29 cellular contexts compared by ENCODE assay signal in the genomic region with DNA sequence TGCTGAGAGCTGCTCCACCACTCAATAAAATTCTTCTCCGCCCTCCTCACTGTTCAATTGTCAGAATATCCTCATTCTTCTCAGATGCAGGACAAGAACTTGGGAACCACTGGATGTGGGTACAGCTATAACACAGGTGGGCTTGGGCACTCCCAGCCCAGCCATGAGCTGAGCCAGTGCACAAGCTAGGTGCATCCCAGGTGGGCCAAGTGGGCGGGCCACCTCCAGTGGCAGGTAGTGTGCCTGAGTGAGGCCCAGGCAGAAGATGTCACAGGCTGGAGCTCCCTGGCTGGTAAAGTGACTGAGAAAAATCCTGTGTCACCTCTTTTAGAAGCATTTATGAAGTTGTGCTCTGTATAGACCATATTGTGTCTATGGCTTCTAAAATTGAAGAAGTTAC.
DNase-seq lines count a peak whose midpoint lies in the region; ATAC-seq, FAIRE-seq and TF ChIP-seq lines count a peak whose summit lies in the region.
"Had no signal": no experiment of that assay in that cellular context is flagged by ENCODE, and none has a peak within 500 bp of the region (broad histone marks: within the 10 kb centered on the region; RNA-seq: fewer than 3 reads in every experiment).

No MANE protein-coding gene starts in this region.

- H3K4me3 ChIP-seq in H1 (ENCODE audit: extremely low read depth in 1 of 4, insufficient read depth in 2 of 4, low read depth in 3 of 4, low read length in 4 of 4) (no peak overlapping the region), mesenchymal stem cell (ENCODE audit: insufficient read depth in 1 of 2, low read depth in 1 of 2, low read length in 2 of 2) (no peak overlapping the region), trophoblast cell (ENCODE audit: low read depth, low read length) (no peak overlapping the region), upper lobe of right lung (no peak overlapping the region)
- H3K4me3 ChIP-seq: BLaER1, GM12878 had no signal

- no peaks in the 10 kb centered on the region for H4K20me1 ChIP-seq in H1 (replicated peaks in 1 of 2; ENCODE audit: control insufficient read depth in 1 of 2, insufficient read depth in 2 of 2, low read length in 2 of 2)
- H4K20me1 ChIP-seq: BLaER1 had no signal

- no peak overlapping the region for H3K4me3 Mint-ChIP-seq in mesothelial cell of epicardium
- H3K4me3 Mint-ChIP-seq: CD14-positive monocyte; CD4-positive, alpha-beta memory T cell; CD4-positive, CD25-positive, alpha-beta regulatory T cell; CD8-positive, alpha-beta memory T cell had no signal

- H3K79me2 ChIP-seq in H1 (ENCODE audit: control insufficient read depth in 1 of 2, insufficient read depth in 2 of 2, low read length in 2 of 2) = no peaks in the 10 kb centered on the region
- no peaks in the 10 kb centered on the region for H3K79me2 ChIP-seq in trophoblast cell (ENCODE audit: control insufficient read depth, insufficient read depth, low read length, poor library complexity)

- TF ChIP-seq CTCF in H1 (IDR thresholded peaks at IDR 0.05; ENCODE audit: control extremely low read depth in 1 of 3, insufficient read depth in 1 of 3, low read depth in 1 of 3, low read length in 3 of 3) (no peak), upper lobe of right lung (IDR thresholded peaks at IDR 0.05) (no peak), mesothelial cell of epicardium (IDR thresholded peaks at IDR 0.05; ENCODE audit: unreplicated experiment) (no peak)

- H2AFZ ChIP-seq in H1 (ENCODE audit: low read length) (no peak overlapping the region), mesenchymal stem cell (ENCODE audit: low read depth, low read length) (no peak overlapping the region), trophoblast cell (ENCODE audit: insufficient read depth, low read length, poor library complexity) (no peak overlapping the region)

- no peaks in the 10 kb centered on the region for H3K27me3 Mint-ChIP-seq in mesothelial cell of epicardium (ENCODE audit: low read depth)
- H3K27me3 Mint-ChIP-seq: CD4-positive, alpha-beta memory T cell; CD4-positive, CD25-positive, alpha-beta regulatory T cell; CD8-positive, alpha-beta memory T cell had no signal

- H2BK120ac ChIP-seq in H1 (replicated peaks; ENCODE audit: low read depth, low read length) = no peak overlapping the region
- no peak overlapping the region for H2BK120ac ChIP-seq in mesenchymal stem cell (ENCODE audit: low read depth, low read length)
- no peak overlapping the region for H2BK120ac ChIP-seq in trophoblast cell (ENCODE audit: insufficient read depth, low read length, poor library complexity)

- POLR2A ChIA-PET in H1 (lab: Charles Lee; ENCODE audit: partially characterized antibody) = no interaction called here

- TF ChIP-seq RAD21 in H1 (IDR thresholded peaks at IDR 0.05 in 1 of 2, conservative IDR thresholded peaks at IDR 0.05 in 1 of 2; ENCODE audit: low read depth in 2 of 2, low read length in 2 of 2) = no peak

- H3K4me1 ChIP-seq in H1 (replicated peaks in 1 of 4; ENCODE audit: control insufficient read depth in 3 of 4, insufficient read depth in 4 of 4, low read length in 3 of 4) (no peaks in the 10 kb centered on the region; a peak in 3 of 7 replicates), mesenchymal stem cell (ENCODE audit: control insufficient read depth, insufficient read depth, low read depth, low read length) (no peaks in the 10 kb centered on the region), trophoblast cell (ENCODE audit: control insufficient read depth in 1 of 2, insufficient read depth in 2 of 2, low read length in 2 of 2) (no peaks in the 10 kb centered on the region), upper lobe of right lung (no peaks in the 10 kb centered on the region)
- H3K4me1 ChIP-seq: BE2C, BLaER1 had no signal

- no peak overlapping the region for H3K56ac ChIP-seq in H1 (replicated peaks; ENCODE audit: insufficient read length, low read depth, low read length)

- no peak overlapping the region for H2BK12ac ChIP-seq in H1 (ENCODE audit: low read depth, low read length)
- no peak overlapping the region for H2BK12ac ChIP-seq in mesenchymal stem cell (ENCODE audit: low read length in 2 of 2)
- H2BK12ac ChIP-seq in trophoblast cell (ENCODE audit: low read length) = no peak overlapping the region

- H3K36me3 ChIP-seq in H1 (ENCODE audit: control insufficient read depth in 2 of 4, insufficient read depth in 4 of 4, low read length in 3 of 4) = no peaks in the 10 kb centered on the region
- no peaks in the 10 kb centered on the region for H3K36me3 ChIP-seq in mesenchymal stem cell (ENCODE audit: control insufficient read depth in 1 of 2, insufficient read depth in 2 of 2, low read depth in 1 of 2, low read length in 2 of 2)
- no peaks in the 10 kb centered on the region for H3K36me3 ChIP-seq in trophoblast cell (ENCODE audit: control insufficient read depth in 1 of 2, insufficient read depth in 2 of 2, low read length in 2 of 2)
- no peaks in the 10 kb centered on the region for H3K36me3 ChIP-seq in upper lobe of right lung
- H3K36me3 ChIP-seq: BE2C, BLaER1 had no signal

- no peak for DNase-seq in H1 (ENCODE audit: low read depth in 1 of 2, low spot score in 2 of 2)
- no peak for DNase-seq in mesenchymal stem cell
- no peak for DNase-seq in trophoblast cell
- DNase-seq in upper lobe of right lung = no peak
- DNase-seq in putamen (ENCODE audit: low spot score) = no peak
- no peak for DNase-seq in NCI-H345 treated with DMSO at 0.1 percent for 48 hours (lab: John Stamatoyannopoulos, UW; ENCODE audit: unreplicated experiment)
- DNase-seq in mesothelial cell of epicardium (ENCODE audit: low spot score in 2 of 2, unreplicated experiment in 2 of 2) = no peak
- DNase-seq in NCI-H526 (lab: John Stamatoyannopoulos, UW) = no peak
- DNase-seq: 8988T; ACHN; BE2C; C1 segment of cervical spinal cord; CD4-positive, alpha-beta memory T cell; CD4-positive, CD25-positive, alpha-beta regulatory T cell; CD8-positive, alpha-beta memory T cell; COR-L47; DMS 273 treated with DMSO at 0.1 percent for 48 hours; DMS153; DMS53; DMS79; DND-41; EL; GDM1 had no signal

- H3K36me3 Mint-ChIP-seq in mesothelial cell of epicardium = no peaks in the 10 kb centered on the region
- H3K36me3 Mint-ChIP-seq: CD14-positive monocyte; CD4-positive, alpha-beta memory T cell; CD4-positive, CD25-positive, alpha-beta regulatory T cell; CD8-positive, alpha-beta memory T cell had no signal

- H3K23ac ChIP-seq in H1 (ENCODE audit: insufficient read length) = no peak overlapping the region
- no peak overlapping the region for H3K23ac ChIP-seq in mesenchymal stem cell (ENCODE audit: low read length in 2 of 2)
- no peak overlapping the region for H3K23ac ChIP-seq in trophoblast cell (ENCODE audit: low read length)

- intact Hi-C loops in upper lobe of right lung (cut with DNase I) = no loop called here

- H2BK15ac ChIP-seq in H1 (ENCODE audit: low read length) (no peak overlapping the region), mesenchymal stem cell (ENCODE audit: low read depth, poor library complexity, severe bottlenecking) (no peak overlapping the region)

- H3K9me3 ChIP-seq in H1 (ENCODE audit: insufficient read depth in 2 of 2, low read depth in 1 of 2, low read length in 1 of 2) (no peaks in the 10 kb centered on the region; a peak in 1 of 4 replicates), mesenchymal stem cell (ENCODE audit: control insufficient read depth, low read length) (peaks cover 3% of the 10 kb centered on the region), trophoblast cell (ENCODE audit: insufficient read depth, low read depth, low read length) (no peaks in the 10 kb centered on the region), upper lobe of right lung (no peaks in the 10 kb centered on the region)
- H3K9me3 ChIP-seq: BE2C, BLaER1 had no signal

- peak; percentile 20 for ATAC-seq in upper lobe of right lung
- ATAC-seq: GM12878 had no signal

- H3K4me2 ChIP-seq in H1 (ENCODE audit: insufficient read depth in 1 of 2, low read depth in 2 of 2, low read length in 2 of 2) (no peak overlapping the region), mesenchymal stem cell (ENCODE audit: low read length, poor library complexity, severe bottlenecking) (no peak overlapping the region), trophoblast cell (ENCODE audit: low read length) (no peak overlapping the region)
- H3K4me2 ChIP-seq: BLaER1 had no signal

- H4K8ac ChIP-seq in H1 (ENCODE audit: extremely low read depth, insufficient read depth, low read length) = peak overlapping the region; percentile 35; the same call in 1 of the 2 replicates
- H4K8ac ChIP-seq in mesenchymal stem cell (ENCODE audit: low read length) = no peak overlapping the region
- no peak overlapping the region for H4K8ac ChIP-seq in trophoblast cell (ENCODE audit: low read depth, low read length)

- H3K27me3 ChIP-seq in H1 (replicated peaks in 1 of 4; ENCODE audit: control insufficient read depth in 3 of 4, extremely low read depth in 1 of 4, insufficient read depth in 3 of 4, low read length in 3 of 4) (no peaks in the 10 kb centered on the region), mesenchymal stem cell (ENCODE audit: control insufficient read depth in 1 of 2, insufficient read depth in 1 of 2, low read length in 2 of 2) (no peaks in the 10 kb centered on the region), trophoblast cell (ENCODE audit: insufficient read depth, low read length) (no peaks in the 10 kb centered on the region), upper lobe of right lung (no peaks in the 10 kb centered on the region)
- H3K27me3 ChIP-seq: BE2C, BLaER1 had no signal

- FAIRE-seq in H1 (lab: Jason Lieb, UNC) = no peak
- FAIRE-seq: A204.1, GM12878, GM12892, GM18507 had no signal

- no peaks in the 10 kb centered on the region for H3K9me3 Mint-ChIP-seq in mesothelial cell of epicardium

- no peaks in the 10 kb centered on the region for H3K4me1 Mint-ChIP-seq in mesothelial cell of epicardium
- H3K4me1 Mint-ChIP-seq: CD14-positive monocyte; CD4-positive, alpha-beta memory T cell; CD4-positive, CD25-positive, alpha-beta regulatory T cell; CD8-positive, alpha-beta memory T cell had no signal

- no peak overlapping the region for H3K27ac Mint-ChIP-seq in mesothelial cell of epicardium
- H3K27ac Mint-ChIP-seq: CD14-positive monocyte; CD4-positive, alpha-beta memory T cell; CD4-positive, CD25-positive, alpha-beta regulatory T cell; CD8-positive, alpha-beta memory T cell had no signal

- H3K4ac ChIP-seq in H1 (replicated peaks; ENCODE audit: insufficient read length, low read depth, low read length) = no peak overlapping the region
- H3K4ac ChIP-seq in mesenchymal stem cell (ENCODE audit: low read depth in 1 of 2, low read length in 2 of 2) = no peak overlapping the region
- H3K4ac ChIP-seq in trophoblast cell (ENCODE audit: low read depth, low read length) = no peak overlapping the region

- H3K23me2 ChIP-seq in H1 (ENCODE audit: low read depth, low read length) = no peaks in the 10 kb centered on the region

- 92% methylated on average over 2 of the region's 2 CpGs; no CpG with 5 or more reads in 1 of the 2 experiments for WGBS in H1 (ENCODE audit: extremely low coverage in 1 of 2, insufficient coverage in 1 of 2, insufficient read length in 1 of 2, insufficient replicate concordance in 2 of 2, low coverage in 1 of 2, low lambda C conversion rate in 2 of 2, missing lambda C conversion rate in 1 of 2), 2 experiments
- 81% methylated on average over 2 of the region's 2 CpGs for WGBS in mesenchymal stem cell
- WGBS in trophoblast cell (ENCODE audit: extremely low coverage, insufficient coverage, insufficient read length) = no CpG with 5 or more reads among the region's 2 CpGs

- no peak overlapping the region for H4K5ac ChIP-seq in H1 (ENCODE audit: insufficient read length, low read depth, low read length)

- H3K79me1 ChIP-seq in H1 (ENCODE audit: low read depth, low read length) (no peaks in the 10 kb centered on the region), mesenchymal stem cell (replicated peaks; ENCODE audit: low read length, poor library complexity, severe bottlenecking) (no peaks in the 10 kb centered on the region), trophoblast cell (ENCODE audit: low read length) (no peaks in the 10 kb centered on the region)

- H2AK5ac ChIP-seq in H1 (ENCODE audit: low read depth, low read length) = no peak overlapping the region
- no peak overlapping the region for H2AK5ac ChIP-seq in mesenchymal stem cell (ENCODE audit: low read length, severe bottlenecking)
- H2AK5ac ChIP-seq in trophoblast cell (ENCODE audit: low read length) = no peak overlapping the region

- H4K91ac ChIP-seq in H1 (replicated peaks; ENCODE audit: insufficient read length, low read length) = no peak overlapping the region
- peak overlapping the region; percentile 15 for H4K91ac ChIP-seq in mesenchymal stem cell (ENCODE audit: low read length)
- H4K91ac ChIP-seq in trophoblast cell (ENCODE audit: low read depth, low read length) = no peak overlapping the region

- no peak overlapping the region for H3K27ac ChIP-seq in H1 (ENCODE audit: low read depth, low read length)
- no peak overlapping the region for H3K27ac ChIP-seq in mesenchymal stem cell (ENCODE audit: low read length, poor library complexity, severe bottlenecking)
- no peak overlapping the region for H3K27ac ChIP-seq in trophoblast cell (ENCODE audit: low read depth, low read length)
- H3K27ac ChIP-seq in upper lobe of right lung = no peak overlapping the region
- H3K27ac ChIP-seq: BLaER1 had no signal

- no peak overlapping the region for H3K14ac ChIP-seq in H1 (ENCODE audit: insufficient read length)
- H3K14ac ChIP-seq in mesenchymal stem cell (ENCODE audit: low read length in 2 of 2) = no peak overlapping the region
- no peak overlapping the region for H3K14ac ChIP-seq in trophoblast cell (ENCODE audit: low read length)

- no peak overlapping the region for H2BK20ac ChIP-seq in H1 (ENCODE audit: low read length)

- H3K18ac ChIP-seq in H1 (ENCODE audit: extremely low read depth, low read length) = no peak overlapping the region
- no peak overlapping the region for H3K18ac ChIP-seq in mesenchymal stem cell (ENCODE audit: low read depth in 1 of 2, low read length in 2 of 2)
- H3K18ac ChIP-seq in trophoblast cell (ENCODE audit: low read length) = no peak overlapping the region

- no peak overlapping the region for H4K12ac ChIP-seq in trophoblast cell (ENCODE audit: low read depth, low read length)

- H3K9ac ChIP-seq in H1 (replicated peaks in 1 of 4; ENCODE audit: extremely low read depth in 1 of 4, low read depth in 3 of 4, low read length in 3 of 4) = no peak overlapping the region
- H3K9ac ChIP-seq in mesenchymal stem cell (ENCODE audit: low read length) = no peak overlapping the region
- peak overlapping the region; percentile 27 for H3K9ac ChIP-seq in trophoblast cell (ENCODE audit: low read length)
- H3K9ac ChIP-seq: BLaER1 had no signal

- no peak overlapping the region for H2BK5ac ChIP-seq in H1 (ENCODE audit: low read depth, low read length)
- H2BK5ac ChIP-seq in mesenchymal stem cell (ENCODE audit: low read depth, low read length, poor library complexity, severe bottlenecking) = no peak overlapping the region
- H2BK5ac ChIP-seq in trophoblast cell (ENCODE audit: low read depth, low read length, poor library complexity) = no peak overlapping the region

- TF ChIP-seq EP300 in H1 (IDR thresholded peaks at IDR 0.05; ENCODE audit: borderline replicate concordance in 1 of 2, low read depth in 2 of 2, low read length in 2 of 2) = no peak

- no peak for TF ChIP-seq POLR2A in H1 (IDR thresholded peaks at IDR 0.05; ENCODE audit: control extremely low read depth in 1 of 2, low read depth in 2 of 2, low read length in 2 of 2)

- CTCF ChIA-PET in H1 (lab: Charles Lee; ENCODE audit: partially characterized antibody) = interaction anchor here (0.8 kb wide), 1 partner anchor 10 kb away, joined by 4 read pairs; no protein-coding TSS in a partner anchor
